ENCODE assay signal across 8 cellular contexts in the genomic region with DNA sequence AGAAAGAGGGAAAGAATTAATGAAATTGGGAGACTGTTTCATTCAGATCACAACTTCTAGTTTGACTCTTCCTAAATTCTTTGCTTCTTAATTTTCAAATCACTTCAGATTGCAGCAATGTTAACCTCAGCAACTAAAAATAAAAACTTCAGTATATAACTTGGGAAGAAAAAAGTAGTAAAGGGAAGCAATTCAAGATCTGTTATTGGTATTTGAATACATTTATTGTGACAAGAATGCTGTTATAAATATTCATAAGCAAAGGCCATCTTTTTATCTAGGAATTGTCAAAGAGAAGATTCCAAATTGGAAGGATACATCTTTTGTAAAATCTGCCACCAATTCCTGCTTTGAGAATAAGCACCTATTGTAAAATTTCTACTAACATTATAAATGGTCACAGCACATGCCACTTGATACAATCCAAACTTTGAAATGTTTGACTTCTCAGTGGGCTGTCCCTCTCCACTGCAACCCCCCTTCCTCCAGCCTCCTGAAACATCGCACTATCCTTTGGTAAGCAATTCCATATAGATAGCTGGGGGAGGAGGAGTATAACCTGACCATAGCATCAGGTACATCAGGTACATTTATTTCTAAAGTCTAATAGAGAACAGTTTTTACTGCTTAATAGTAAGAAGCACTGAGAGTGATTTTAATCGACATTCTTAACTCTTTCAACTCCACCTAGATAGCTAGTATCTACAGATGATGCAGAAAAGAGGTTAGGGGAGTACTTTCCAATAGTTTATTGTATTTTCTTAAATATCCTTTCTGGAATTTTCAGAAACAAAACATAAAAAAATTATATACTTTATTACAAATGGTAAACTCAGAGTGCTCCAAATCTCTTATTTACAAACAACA. TPM values are rescaled to one million over a fixed set of nuclear protein-coding genes. Genes with fewer than 3 reads are reported as not detected.
A peak's percentile ranks its signal among the peaks of the same experiment; 100 is the strongest.
DNase-seq lines count a peak whose midpoint lies in the region; ATAC-seq and TF ChIP-seq lines count a peak whose summit lies in the region.

No MANE protein-coding gene starts in this region.

- H3K27me3 ChIP-seq in colonic mucosa (no peaks in the 10 kb centered on the region), muscle layer of duodenum (ENCODE audit: low read depth, low read length) (no peaks in the 10 kb centered on the region)

- intact Hi-C loops in colonic mucosa (cut with DNase I), result loop anchor here (5.0 to 10.0 kb wide), 3 partner anchors 121 to 511 kb away; no protein-coding TSS in a partner anchor

- H3K4me1 ChIP-seq in colonic mucosa (no peaks in the 10 kb centered on the region), muscle layer of duodenum (ENCODE audit: control insufficient read depth in 1 of 2, insufficient read depth in 2 of 2, low read length in 2 of 2) (peaks cover 0 to 4% of the 10 kb centered on the region in 2 donors)

- H3K9ac ChIP-seq in colonic mucosa (ENCODE audit: low read depth in 2 of 2, low read length in 2 of 2), result peak overlapping the region; percentile 97 to 99

- H3K36me3 ChIP-seq in colonic mucosa (no peaks in the 10 kb centered on the region), muscle layer of duodenum (ENCODE audit: control insufficient read depth in 1 of 2, insufficient read depth in 2 of 2, low read length in 2 of 2) (peaks cover 4 to 14% of the 10 kb centered on the region in 2 donors)

- in situ Hi-C loops in KBM-7 (cut with MboI; ENCODE audit: low pct_unique_long_range_greater_than_20kb, low sequenced_read_pairs), result no loop called here

- TF ChIP-seq CTCF in colonic mucosa (IDR thresholded peaks at IDR 0.05), result no peak

- ATAC-seq in HG03045 (IDR thresholded peaks at IDR 0.05; ENCODE audit: unreplicated experiment), result no peak
- ATAC-seq in GM18511 (IDR thresholded peaks at IDR 0.05; ENCODE audit: unreplicated experiment), result no peak

- DNase-seq in ELR (ENCODE audit: low read depth), result peak; percentile 39
- peak; percentile 54 for DNase-seq in NCI-H345 (lab: John Stamatoyannopoulos, UW)
- DNase-seq in colonic mucosa, result peak; percentile 28
- no peak for DNase-seq in SHP77 treated with DMSO at 0.1 percent for 48 hours (lab: John Stamatoyannopoulos, UW)
- no peak for DNase-seq in KBM-7

- H3K27ac ChIP-seq in colonic mucosa (peak overlapping the region; percentile 99), muscle layer of duodenum (ENCODE audit: low read length) (peak overlapping the region; percentile 98)

- H3K4me3 ChIP-seq in colonic mucosa (peak overlapping the region; percentile 82), muscle layer of duodenum (ENCODE audit: low read depth in 1 of 2, low read length in 2 of 2) (peak overlapping the region; percentile 85 to 94)

- H3K9me3 ChIP-seq in colonic mucosa, result no peaks in the 10 kb centered on the region
- no peaks in the 10 kb centered on the region for H3K9me3 ChIP-seq in muscle layer of duodenum (ENCODE audit: control insufficient read depth in 1 of 2, low read length in 2 of 2)

RNA-seq across cellular contexts. Expression of gene JUN, which starts 3.0 kb away (rescaled TPM):
- 100 to 1,000 TPM in 1 of 2 donors, 10 to 100 TPM in 1; 94.1 to 137 TPM for total RNA-seq in colonic mucosa

Comparison
In these comparisons a context has a peak if more than half of its experiments do, and no peak if none do; other contexts are left out.
1. DNase-seq: peak in ELR (single experiment), NCI-H345 (single experiment) and colonic mucosa (single experiment); none in SHP77 treated with DMSO at 0.1 percent for 48 hours (single experiment) and KBM-7 (single experiment).